1 cellular context compared by ENCODE assay signal in the genomic region with DNA sequence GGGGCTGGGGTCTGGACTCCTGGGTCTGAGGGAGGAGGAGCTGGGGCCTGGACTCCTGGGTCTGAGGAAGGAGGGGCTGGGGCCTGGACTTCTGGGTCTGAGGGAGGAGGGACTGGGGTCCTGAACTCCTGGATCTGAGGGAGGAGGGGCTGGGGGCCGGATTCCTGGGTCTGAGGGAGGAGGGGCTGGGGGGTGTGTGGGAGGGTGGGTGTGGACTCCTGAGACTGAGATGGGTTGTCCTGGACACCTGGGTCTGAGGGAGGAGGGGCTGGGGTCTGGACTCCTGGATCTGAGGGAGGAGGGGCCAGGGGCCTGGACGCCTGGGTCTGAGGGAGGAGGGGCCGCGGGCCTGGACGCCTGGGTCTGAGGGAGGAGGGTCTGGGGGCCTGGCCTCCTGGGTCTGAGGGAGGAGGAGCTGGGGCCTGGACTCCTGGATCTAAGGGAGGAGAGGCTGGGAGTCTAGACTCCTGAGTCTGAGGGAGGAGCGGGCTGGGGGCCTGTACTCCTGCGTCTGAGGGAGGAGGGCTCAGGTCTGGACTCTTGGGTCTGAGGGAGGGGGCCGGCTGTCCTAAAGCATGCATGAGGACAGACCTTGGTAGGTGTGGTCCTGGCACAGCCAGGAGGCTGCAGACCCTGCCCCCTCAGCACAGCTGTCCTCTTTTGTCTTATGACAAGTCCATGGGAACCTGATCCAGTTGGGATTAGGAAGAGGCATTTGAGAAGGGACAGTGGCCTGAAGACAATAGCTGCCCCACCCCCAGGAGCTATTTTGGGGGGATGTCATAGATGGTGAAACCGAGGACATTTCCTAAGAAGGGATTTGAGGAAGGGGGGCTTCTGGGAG.
TF ChIP-seq lines count a peak whose summit lies in the region.

No MANE protein-coding gene starts in this region.

TF ChIP-seq in HEK293, 187 proteins besides CTCF, POLR2A, EP300 and RAD21:
- TF ChIP-seq ZNF518A (tag by site-specific recombination; conservative IDR thresholded peaks at IDR 0.05; ENCODE audit: low read depth): no peak
- no peak for TF ChIP-seq ZNF223 (tag by site-specific recombination; IDR thresholded peaks at IDR 0.05)
- TF ChIP-seq GLIS2 (tag by site-specific recombination; IDR thresholded peaks at IDR 0.05): peak; percentile 27; the same call in 1 of the 2 replicates
- no peak for TF ChIP-seq ZNF596 (tag by site-specific recombination; IDR thresholded peaks at IDR 0.05)
- no peak for TF ChIP-seq ZNF747 (tag by site-specific recombination; IDR thresholded peaks at IDR 0.05)
